10 cellular contexts compared by ENCODE assay signal in the genomic region with DNA sequence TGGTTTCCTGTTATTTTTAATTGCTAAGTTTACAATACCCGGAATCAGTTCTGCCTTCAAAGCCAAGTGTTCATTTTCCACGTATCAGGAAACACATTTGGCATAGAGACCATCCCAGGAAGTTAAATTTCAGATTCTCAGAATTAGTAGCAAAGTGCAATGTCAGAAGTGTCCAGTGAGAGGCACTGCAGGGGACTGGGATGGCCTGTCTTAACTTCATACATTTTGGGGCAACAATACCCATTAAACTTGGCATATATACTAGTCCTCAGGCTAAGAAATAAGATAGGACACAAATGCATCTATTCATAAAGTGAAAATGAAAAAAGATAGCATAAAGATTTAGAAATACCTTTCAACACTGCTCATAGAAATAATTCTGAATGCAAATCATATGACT. TPM values are rescaled to one million over a fixed set of nuclear protein-coding genes. Genes with fewer than 3 reads are reported as not detected.
A peak's percentile ranks its signal among the peaks of the same experiment; 100 is the strongest.
DNase-seq lines count a peak whose midpoint lies in the region; ATAC-seq and TF ChIP-seq lines count a peak whose summit lies in the region.
"Had no signal": no experiment of that assay in that cellular context is flagged by ENCODE, and none has a peak within 500 bp of the region (broad histone marks: within the 10 kb centered on the region; RNA-seq: fewer than 3 reads in every experiment).

No MANE protein-coding gene starts in this region.

- in situ Hi-C loops in Panc1 (cut with HindIII; ENCODE audit: low pct_unique_long_range_greater_than_20kb, low sequenced_read_pairs): no loop called here

- H3K9me3 ChIP-seq in Panc1 (ENCODE audit: control insufficient read depth, insufficient read depth, low read depth, low read length) (no peaks in the 10 kb centered on the region), stomach (no peaks in the 10 kb centered on the region)

- H3K27ac ChIP-seq in Panc1 (ENCODE audit: low read length) (no peak overlapping the region), stomach (no peak overlapping the region)

- no peak overlapping the region for H3K27ac Mint-ChIP-seq in activated CD4-positive, alpha-beta memory T cell treated with anti-CD3 and anti-CD28 coated beads for 36 hours
- no peak overlapping the region for H3K27ac Mint-ChIP-seq in activated CD4-positive, alpha-beta memory T cell treated with anti-CD3 and anti-CD28 coated beads, Interleukin-2, amount 10 ng/mL, durations not matched to agents 7 days and 5 days
- H3K27ac Mint-ChIP-seq: immature natural killer cell had no signal

- no peaks in the 10 kb centered on the region for H3K9me3 Mint-ChIP-seq in activated CD4-positive, alpha-beta memory T cell treated with anti-CD3 and anti-CD28 coated beads for 36 hours
- H3K9me3 Mint-ChIP-seq in activated CD4-positive, alpha-beta memory T cell treated with anti-CD3 and anti-CD28 coated beads, Interleukin-2, amount 10 ng/mL, durations not matched to agents 7 days and 5 days: no peaks in the 10 kb centered on the region

- H3K27me3 ChIP-seq in Panc1 (ENCODE audit: control insufficient read depth, insufficient read depth, low read length) (no peaks in the 10 kb centered on the region; the same call in 1 of the 2 replicates), stomach (no peaks in the 10 kb centered on the region)

- no peak for TF ChIP-seq POLR2A in stomach (IDR thresholded peaks at IDR 0.05)

- TF ChIP-seq CTCF in Panc1 (IDR thresholded peaks at IDR 0.05) (peak; percentile 42; the same call in 1 of the 2 replicates), fibroblast of mammary gland (conservative IDR thresholded peaks at IDR 0.05; ENCODE audit: control insufficient read depth, insufficient read depth, low read depth, low read length) (peak; percentile 78), stomach (IDR thresholded peaks at IDR 0.05) (peak in 4 of 7 experiments; percentile 29 to 51 (median 35))

- CTCF ChIA-PET in activated CD4-positive, alpha-beta memory T cell treated with anti-CD3 and anti-CD28 coated beads for 36 hours (lab: Charles Lee): interaction anchor here (1.6 to 4.5 kb wide), 2 partner anchors 55 to 179 kb away, joined by 7 to 55 read pairs; no protein-coding TSS in a partner anchor
- CTCF ChIA-PET in activated CD4-positive, alpha-beta memory T cell treated with anti-CD3 and anti-CD28 coated beads, Interleukin-2, amount 10 ng/mL, durations not matched to agents 7 days and 5 days (lab: Charles Lee): interaction anchor here (1.8 kb wide), 1 partner anchor 55 kb away, joined by 11 read pairs; no protein-coding TSS in a partner anchor
- CTCF ChIA-PET in Panc1 (lab: Charles Lee): no interaction called here

- 5 to 16% (median 6%) methylated on average over 2 of the region's 2 CpGs for WGBS in stomach, 5 donors

- no peak for ATAC-seq in Panc1
- ATAC-seq in GM18520 (IDR thresholded peaks at IDR 0.05; ENCODE audit: unreplicated experiment): no peak

- POLR2A ChIA-PET in activated CD4-positive, alpha-beta memory T cell treated with anti-CD3 and anti-CD28 coated beads for 36 hours (lab: Charles Lee): no interaction called here
- POLR2A ChIA-PET in activated CD4-positive, alpha-beta memory T cell treated with anti-CD3 and anti-CD28 coated beads, Interleukin-2, amount 10 ng/mL, durations not matched to agents 7 days and 5 days (lab: Charles Lee): no interaction called here
- POLR2A ChIA-PET in Panc1 (lab: Charles Lee): no interaction called here

- H3K36me3 ChIP-seq in Panc1 (ENCODE audit: control insufficient read depth, insufficient read depth, low read length): no peaks in the 10 kb centered on the region
- no peaks in the 10 kb centered on the region for H3K36me3 ChIP-seq in stomach

- H3K4me1 Mint-ChIP-seq in activated CD4-positive, alpha-beta memory T cell treated with anti-CD3 and anti-CD28 coated beads for 36 hours (ENCODE audit: low read depth): peaks cover 19% of the 10 kb centered on the region
- H3K4me1 Mint-ChIP-seq in activated CD4-positive, alpha-beta memory T cell treated with anti-CD3 and anti-CD28 coated beads, Interleukin-2, amount 10 ng/mL, durations not matched to agents 7 days and 5 days: peaks cover 18% of the 10 kb centered on the region

- intact Hi-C loops in activated CD4-positive, alpha-beta memory T cell treated with anti-CD3 and anti-CD28 coated beads for 36 hours (cut with micrococcal nuclease): loop anchor here (5.0 kb wide), 1 partner anchor 257 kb away; no protein-coding TSS in a partner anchor
- intact Hi-C loops in Panc1 (cut with micrococcal nuclease; ENCODE audit: unreplicated experiment): no loop called here
- intact Hi-C loops in stomach (cut with DNase I; ENCODE audit: low total_unique reads): loop anchor here (10.0 kb wide), 1 partner anchor 49 kb away; no protein-coding TSS in a partner anchor

- H3K4me3 Mint-ChIP-seq in activated CD4-positive, alpha-beta memory T cell treated with anti-CD3 and anti-CD28 coated beads for 36 hours: no peak overlapping the region
- no peak overlapping the region for H3K4me3 Mint-ChIP-seq in activated CD4-positive, alpha-beta memory T cell treated with anti-CD3 and anti-CD28 coated beads, Interleukin-2, amount 10 ng/mL, durations not matched to agents 7 days and 5 days
- H3K4me3 Mint-ChIP-seq: immature natural killer cell had no signal

- H3K4me1 ChIP-seq in Panc1 (ENCODE audit: control insufficient read depth, insufficient read depth, low read length): no peaks in the 10 kb centered on the region
- H3K4me1 ChIP-seq in stomach: peaks cover 6 to 27% (median 12%) of the 10 kb centered on the region in 4 donors

- H3K4me3 ChIP-seq in Panc1 (ENCODE audit: low read depth in 2 of 2, low read length in 2 of 2) (no peak overlapping the region), fibroblast of mammary gland (ENCODE audit: control insufficient read depth, low read depth, low read length) (no peak overlapping the region), stomach (no peak overlapping the region)

- no TSS peak for BruUV-seq in Panc1 (replicated peaks; lab: Mats Ljungman, UMichigan)

- DNase-seq in activated CD4-positive, alpha-beta memory T cell treated with anti-CD3 and anti-CD28 coated beads for 36 hours: peak; percentile 42
- DNase-seq in activated CD4-positive, alpha-beta memory T cell treated with anti-CD3 and anti-CD28 coated beads, Interleukin-2, amount 10 ng/mL, durations not matched to agents 7 days and 5 days: no peak
- DNase-seq in Panc1 (ENCODE audit: low read depth, low spot score): no peak
- DNase-seq in fibroblast of mammary gland (ENCODE audit: low read depth): peak; percentile 64
- no peak for DNase-seq in stomach
- DNase-seq in NCI-H526 (lab: John Stamatoyannopoulos, UW): no peak
- no peak for DNase-seq in DMS153 (lab: John Stamatoyannopoulos, UW)
- DNase-seq: NCI-H2029 treated with DMSO at 0.1 percent for 48 hours had no signal

- H3K36me3 Mint-ChIP-seq in activated CD4-positive, alpha-beta memory T cell treated with anti-CD3 and anti-CD28 coated beads for 36 hours: peaks cover 4% of the 10 kb centered on the region
- H3K36me3 Mint-ChIP-seq in activated CD4-positive, alpha-beta memory T cell treated with anti-CD3 and anti-CD28 coated beads, Interleukin-2, amount 10 ng/mL, durations not matched to agents 7 days and 5 days (ENCODE audit: low read depth): peaks cover 3% of the 10 kb centered on the region
- H3K36me3 Mint-ChIP-seq: immature natural killer cell had no signal

- TF ChIP-seq EP300 in stomach (IDR thresholded peaks at IDR 0.05): no peak

- peaks cover 10% of the 10 kb centered on the region for H3K27me3 Mint-ChIP-seq in activated CD4-positive, alpha-beta memory T cell treated with anti-CD3 and anti-CD28 coated beads for 36 hours
- H3K27me3 Mint-ChIP-seq in activated CD4-positive, alpha-beta memory T cell treated with anti-CD3 and anti-CD28 coated beads, Interleukin-2, amount 10 ng/mL, durations not matched to agents 7 days and 5 days: peaks cover 23% of the 10 kb centered on the region

RNA-seq across cellular contexts. Expression of a gene that starts 1.5 kb away (rescaled TPM):
- total RNA-seq in activated CD4-positive, alpha-beta memory T cell treated with anti-CD3 and anti-CD28 coated beads for 36 hours: 1 to 10 TPM; 1.1 to 1.7 TPM
- total RNA-seq in activated CD4-positive, alpha-beta memory T cell treated with anti-CD3 and anti-CD28 coated beads, Interleukin-2, amount 10 ng/mL, durations not matched to agents 7 days and 5 days: not detected
- total RNA-seq in Panc1 (2021; ENCODE audit: unreplicated experiment) (not detected), stomach (1 to 10 TPM in 3 of 5 donors, not detected in 2; 2.2 to 4.3 (median 2.9) TPM)
- not detected for polyA plus RNA-seq in Panc1 (2012; ENCODE audit: insufficient read length)
- 1 to 10 TPM in 2 of 3 donors, under 1 TPM in 1; 0.61 to 2.6 (median 1.2) TPM for polyA plus RNA-seq in stomach
- polyA plus RNA-seq: immature natural killer cell had no signal

RNA-seq across cellular contexts. Expression of a gene that starts 42.8 kb away (rescaled TPM):
- 10 to 100 TPM; 20.3 to 20.4 TPM for total RNA-seq in activated CD4-positive, alpha-beta memory T cell treated with anti-CD3 and anti-CD28 coated beads for 36 hours
- total RNA-seq in activated CD4-positive, alpha-beta memory T cell treated with anti-CD3 and anti-CD28 coated beads, Interleukin-2, amount 10 ng/mL, durations not matched to agents 7 days and 5 days: 1 to 10 TPM; 1.3 to 1.5 TPM
- total RNA-seq in Panc1 (2021; ENCODE audit: unreplicated experiment) (7.1 TPM), stomach (10 to 100 TPM; 17.5 to 67.7 (median 49.1) TPM)
- polyA plus RNA-seq in Panc1 (2012; ENCODE audit: insufficient read length): 2.5 TPM
- polyA plus RNA-seq in stomach: 100 to 1,000 TPM in 1 of 3 donors, 10 to 100 TPM in 2; 26.5 to 109 (median 75.3) TPM

Comparison
In these comparisons a context has a peak if more than half of its experiments do, and no peak if none do; other contexts are left out.
1. DNase-seq: peak in activated CD4-positive, alpha-beta memory T cell treated with anti-CD3 and anti-CD28 coated beads for 36 hours (single experiment) and fibroblast of mammary gland (single experiment); none in activated CD4-positive, alpha-beta memory T cell treated with anti-CD3 and anti-CD28 coated beads, Interleukin-2, amount 10 ng/mL, durations not matched to agents 7 days and 5 days (single experiment), Panc1 (single experiment), stomach (single experiment), NCI-H526 (0 of 2) and DMS153 (single experiment).
2. Peak in every context shown above with its lines, with median percentiles within 50 percentile points of each other: CTCF ChIP-seq.